Comparison of ENCODE assay signal across 1 cellular context in the genomic region with DNA sequence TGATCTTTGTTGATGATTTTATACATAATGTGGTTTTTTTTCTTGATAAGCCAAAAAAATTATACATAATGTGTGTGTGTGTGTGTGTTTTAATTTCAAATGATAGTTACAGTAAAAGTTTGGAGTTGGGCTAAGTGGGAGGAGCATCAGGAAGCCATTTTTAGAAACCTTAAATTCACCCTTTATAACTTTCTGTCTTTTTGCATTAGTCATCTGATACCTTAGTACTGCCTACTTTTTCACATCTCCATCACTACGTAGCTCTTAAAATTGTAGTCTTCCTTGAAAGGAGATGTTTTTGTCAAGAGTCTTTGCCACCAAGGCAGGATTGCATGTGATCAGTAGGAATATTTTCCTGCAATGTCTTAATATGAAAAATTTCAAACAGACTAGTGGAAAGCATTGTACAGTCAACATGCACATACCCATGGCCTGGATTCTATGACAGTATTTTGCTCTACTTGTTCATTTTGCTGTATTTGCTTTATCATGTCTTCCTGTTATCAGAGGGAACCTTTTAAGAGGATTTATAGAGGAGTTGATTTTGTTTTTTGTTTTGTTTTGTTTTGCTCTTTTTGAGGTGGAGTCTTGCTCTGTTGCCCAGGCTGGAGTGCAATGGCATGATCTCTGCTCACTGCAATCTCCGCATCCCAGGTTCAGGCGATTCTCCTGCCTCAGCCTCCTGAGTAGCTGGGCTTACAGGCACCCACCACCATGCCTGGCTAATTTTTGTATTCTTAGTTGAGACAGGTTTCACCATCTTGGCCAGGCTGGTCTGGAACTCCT.
TF ChIP-seq lines count a peak whose summit lies in the region.

No MANE protein-coding gene starts in this region.

TF ChIP-seq in K562, 482 proteins besides CTCF, POLR2A, EP300 and RAD21:
- TF ChIP-seq ZNF174 (CRISPR knock-in tag; IDR thresholded peaks at IDR 0.05) (no peak), ASH1L (IDR thresholded peaks at IDR 0.05; ENCODE audit: borderline replicate concordance, low read depth, partially characterized antibody) (no peak), RFX1 (IDR thresholded peaks at IDR 0.05) (no peak), YBX1 (IDR thresholded peaks at IDR 0.05) (no peak), CBX3 (IDR thresholded peaks at IDR 0.05; ENCODE audit: borderline replicate concordance in 1 of 2, low read length in 2 of 2) (no peak), E2F8 (IDR thresholded peaks at IDR 0.05; ENCODE audit: low read depth, partially characterized antibody) (no peak), ZNF121 (CRISPR knock-in tag; conservative IDR thresholded peaks at IDR 0.05) (0 out of 2 replicates have a peak, but pooled peaks have one; percentile 4), ZNF318 (IDR thresholded peaks at IDR 0.05; ENCODE audit: borderline replicate concordance in 1 of 2, low read depth in 1 of 2) (no peak)
TF ChIP-seq in K562: peak in this region for 1.
